23 cellular contexts compared by ENCODE assay signal in the genomic region with DNA sequence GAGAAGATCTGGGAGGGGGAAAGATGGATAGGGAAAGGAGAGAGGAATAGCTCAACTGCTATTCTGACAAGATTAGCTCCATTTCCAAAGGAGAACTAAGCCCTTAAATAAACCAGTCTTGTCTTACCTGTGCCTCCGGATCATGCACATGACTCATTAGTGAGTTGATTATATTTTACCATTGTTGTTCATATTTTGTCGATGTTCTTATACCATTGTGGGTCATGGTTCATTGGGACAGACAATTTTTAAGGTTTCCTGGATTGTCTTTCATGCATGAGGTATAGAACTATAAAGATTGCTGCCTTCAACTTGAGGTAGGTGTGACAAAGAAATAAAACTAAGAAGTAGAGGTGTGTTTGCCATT.
DNase-seq lines count a peak whose midpoint lies in the region; ATAC-seq, FAIRE-seq and TF ChIP-seq lines count a peak whose summit lies in the region.
"Had no signal": no experiment of that assay in that cellular context is flagged by ENCODE, and none has a peak within 500 bp of the region (broad histone marks: within the 10 kb centered on the region; RNA-seq: fewer than 3 reads in every experiment).

No MANE protein-coding gene starts in this region.

- no peaks in the 10 kb centered on the region for H4K20me1 ChIP-seq in keratinocyte (ENCODE audit: control insufficient read depth, extremely low read depth, insufficient read depth, low read length)

- peak; percentile 24 for FAIRE-seq in GM12892 (lab: Jason Lieb, UNC)
- no peak for FAIRE-seq in keratinocyte (lab: Jason Lieb, UNC)
- FAIRE-seq: endometrium, HepG2 had no signal

- no peaks in the 10 kb centered on the region for H3K9me1 ChIP-seq in keratinocyte (ENCODE audit: control insufficient read depth, extremely low read depth, insufficient read depth, low read length)

- H3K4me1 Mint-ChIP-seq in stimulated activated naive B cell treated with anti-CD40 and anti-IgM and Interleukin-4, amounts not matched to agents 10 μg/mL and 1 μg/mL and 100 μg/mL, for 72 hours, result peaks cover 31 to 54% of the 10 kb centered on the region in 2 donors

- no peak overlapping the region for H3K9ac ChIP-seq in keratinocyte (ENCODE audit: control insufficient read depth, extremely low read depth, insufficient read depth, low read length)

- no peaks in the 10 kb centered on the region for H3K36me3 ChIP-seq in RWPE2 (ENCODE audit: low read depth)
- H3K36me3 ChIP-seq in keratinocyte (ENCODE audit: control insufficient read depth in 2 of 2, extremely low read depth in 1 of 2, insufficient read depth in 2 of 2, low read length in 2 of 2), result no peaks in the 10 kb centered on the region
- H3K36me3 ChIP-seq: MG63, Peyer's patch had no signal

- H3K36me3 Mint-ChIP-seq in stimulated activated naive B cell treated with anti-CD40 and anti-IgM and Interleukin-4, amounts not matched to agents 10 μg/mL and 1 μg/mL and 100 μg/mL, for 72 hours, result peaks cover 4 to 17% of the 10 kb centered on the region in 2 donors

- no peak overlapping the region for H3K4me2 ChIP-seq in keratinocyte (ENCODE audit: control insufficient read depth, extremely low read depth, insufficient read depth, low read depth, low read length)

- no peak; the same call in 2 of the 3 replicates for ATAC-seq in RWPE2 (ENCODE audit: low read depth)
- ATAC-seq in stimulated activated naive B cell treated with anti-CD40 and anti-IgM and Interleukin-4, amounts not matched to agents 10 μg/mL and 1 μg/mL and 100 μg/mL, for 72 hours (replicated peaks), result no peak
- ATAC-seq: activated CD8-positive, alpha-beta T cell treated with anti-CD3 and anti-CD28 coated beads, Interleukin-2, amount 10 ng/mL, durations not matched to agents 7 days and 5 days; HepG2 had no signal

- H2AFZ ChIP-seq in keratinocyte (ENCODE audit: control insufficient read depth, low read length), result peak overlapping the region; percentile 29

- H3K9me3 ChIP-seq in RWPE2 (ENCODE audit: severe bottlenecking) (no peaks in the 10 kb centered on the region), keratinocyte (ENCODE audit: control insufficient read depth, low read depth, low read length) (no peaks in the 10 kb centered on the region)
- H3K9me3 ChIP-seq: Caco-2, MG63, Peyer's patch had no signal

- H3K27me3 Mint-ChIP-seq in stimulated activated naive B cell treated with anti-CD40 and anti-IgM and Interleukin-4, amounts not matched to agents 10 μg/mL and 1 μg/mL and 100 μg/mL, for 72 hours, result no peaks in the 10 kb centered on the region
- H3K27me3 Mint-ChIP-seq: activated T-cell treated with anti-CD3 and anti-CD28 coated beads, Interleukin-2, amount 50 U/mL, for 24 hours had no signal

- H3K9me3 Mint-ChIP-seq in stimulated activated naive B cell treated with anti-CD40 and anti-IgM and Interleukin-4, amounts not matched to agents 10 μg/mL and 1 μg/mL and 100 μg/mL, for 72 hours, result peaks cover 0 to 3% of the 10 kb centered on the region in 2 donors
- H3K9me3 Mint-ChIP-seq: activated T-cell treated with anti-CD3 and anti-CD28 coated beads, Interleukin-2, amount 50 U/mL, for 24 hours had no signal

- TF ChIP-seq POLR2A in GM12892 (IDR thresholded peaks at IDR 0.05; ENCODE audit: low read depth, low read length), result no peak

- H3K27ac ChIP-seq in RWPE2 (ENCODE audit: poor library complexity, severe bottlenecking), result peak overlapping the region; percentile 94
- peak overlapping the region; percentile 46 for H3K27ac ChIP-seq in keratinocyte (ENCODE audit: control insufficient read depth, insufficient read depth, low read length)
- H3K27ac ChIP-seq: SK-N-MC had no signal

- peak overlapping the region; percentile 92 for H3K27ac Mint-ChIP-seq in stimulated activated naive B cell treated with anti-CD40 and anti-IgM and Interleukin-4, amounts not matched to agents 10 μg/mL and 1 μg/mL and 100 μg/mL, for 72 hours
- H3K27ac Mint-ChIP-seq: activated CD8-positive, alpha-beta T cell treated with anti-CD3 and anti-CD28 coated beads, Interleukin-2, amount 10 ng/mL, durations not matched to agents 7 days and 5 days had no signal

- dilution Hi-C loops in keratinocyte (cut with MboI; ENCODE audit: extremely low pct_ligation_motif_present, low sequenced_read_pairs), result no loop called here

- H3K79me2 ChIP-seq in keratinocyte (ENCODE audit: control insufficient read depth, insufficient read depth, low read length), result no peaks in the 10 kb centered on the region

- intact Hi-C loops in posterior cingulate gyrus (cut with DNase I), result no loop called here

- DNase-seq in GM12892 (ENCODE audit: insufficient read length) (no peak), RWPE2 (ENCODE audit: low spot score) (no peak), keratinocyte (ENCODE audit: low read depth, low spot score) (no peak), glomerular visceral epithelial cell (ENCODE audit: extremely low spot score) (no peak), NCI-H446 treated with DMSO at 0.1 percent for 48 hours (lab: John Stamatoyannopoulos, UW) (no peak), posterior cingulate gyrus (no peak)
- DNase-seq in stimulated activated naive B cell treated with anti-CD40 and anti-IgM and Interleukin-4, amounts not matched to agents 10 μg/mL and 1 μg/mL and 100 μg/mL, for 72 hours, result no peak
- DNase-seq: activated CD4-positive, CD25-positive, alpha-beta regulatory T cell; activated CD8-positive, alpha-beta T cell treated with anti-CD3 and anti-CD28 coated beads, Interleukin-2, amount 10 ng/mL, durations not matched to agents 7 days and 5 days; activated naive CD4-positive, alpha-beta T cell treated with anti-CD3 and anti-CD28 coated beads, Interleukin-2, amount 50 U/mL, for 16 hours; activated T-cell treated with anti-CD3 and anti-CD28 coated beads, Interleukin-2, amount 50 U/mL, for 24 hours; GOT3; hypothalamus; kidney glomerular epithelial cell; NCI-H1436; NCI-H2171; NCI-H748 treated with DMSO at 0.1 percent for 48 hours had no signal

- TF ChIP-seq CTCF in RWPE2 (IDR thresholded peaks at IDR 0.05; ENCODE audit: poor library complexity, severe bottlenecking) (no peak), keratinocyte (optimal IDR thresholded peaks at IDR 0.05 in 1 of 3, IDR thresholded peaks at IDR 0.05 in 1 of 3, conservative IDR thresholded peaks at IDR 0.05 in 1 of 3; ENCODE audit: extremely low read depth in 1 of 3, insufficient read depth in 2 of 3, low read length in 3 of 3) (no peak)

- H3K4me1 ChIP-seq in RWPE2 (ENCODE audit: insufficient read depth, poor library complexity, severe bottlenecking) (peaks cover 50% of the 10 kb centered on the region), keratinocyte (ENCODE audit: control insufficient read depth, extremely low read depth, insufficient read depth, low read length) (peaks cover 43% of the 10 kb centered on the region)

- no peaks in the 10 kb centered on the region for H3K27me3 ChIP-seq in RWPE2 (ENCODE audit: insufficient read depth, poor library complexity, severe bottlenecking)
- H3K27me3 ChIP-seq in keratinocyte (ENCODE audit: control insufficient read depth, extremely low read depth, insufficient read depth, low read length), result no peaks in the 10 kb centered on the region
- H3K27me3 ChIP-seq: MG63, Peyer's patch had no signal

- H3K4me3 ChIP-seq in RWPE2 (ENCODE audit: severe bottlenecking) (no peak overlapping the region), keratinocyte (ENCODE audit: control insufficient read depth in 2 of 3, extremely low read depth in 1 of 3, insufficient read depth in 2 of 3, low read depth in 1 of 3, low read length in 3 of 3) (no peak overlapping the region)
- H3K4me3 ChIP-seq: MG63, Peyer's patch, SK-N-MC had no signal

- H3K4me3 Mint-ChIP-seq in stimulated activated naive B cell treated with anti-CD40 and anti-IgM and Interleukin-4, amounts not matched to agents 10 μg/mL and 1 μg/mL and 100 μg/mL, for 72 hours, result no peak overlapping the region
- H3K4me3 Mint-ChIP-seq: activated CD8-positive, alpha-beta T cell treated with anti-CD3 and anti-CD28 coated beads, Interleukin-2, amount 10 ng/mL, durations not matched to agents 7 days and 5 days; activated T-cell treated with anti-CD3 and anti-CD28 coated beads, Interleukin-2, amount 50 U/mL, for 24 hours had no signal
